ENCODE assay signal across 8 cellular contexts in the genomic region with DNA sequence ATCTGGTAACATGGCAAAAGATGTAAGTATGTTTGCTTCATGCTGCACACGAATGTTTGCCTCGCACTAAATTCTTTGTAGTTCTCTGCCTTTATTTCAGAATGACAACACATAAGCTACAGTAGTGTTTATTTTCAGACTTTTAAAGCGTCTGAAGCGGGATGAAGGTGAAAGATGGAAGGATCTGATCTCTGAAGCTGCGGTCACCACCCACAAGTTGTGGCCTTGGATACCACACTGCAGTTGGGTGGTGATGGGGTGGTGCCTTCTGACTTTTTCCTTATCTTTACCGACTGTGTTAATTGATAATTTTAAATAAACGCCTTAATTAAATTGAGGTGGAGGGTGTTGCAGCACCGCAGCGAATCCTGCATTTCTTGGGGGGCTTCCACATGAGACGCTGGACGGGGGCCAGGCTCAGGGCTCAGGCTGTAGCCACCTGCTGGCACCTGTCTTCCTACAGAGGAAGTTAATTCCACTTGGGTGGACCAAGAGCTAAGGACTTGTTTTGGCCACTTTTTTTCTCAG. TPM values are rescaled to one million over a fixed set of nuclear protein-coding genes. Genes with fewer than 3 reads are reported as not detected.
DNase-seq lines count a peak whose midpoint lies in the region; ATAC-seq and TF ChIP-seq lines count a peak whose summit lies in the region.

No MANE protein-coding gene starts in this region.

- CTCF ChIA-PET in activated CD8-positive, alpha-beta memory T cell treated with anti-CD3 and anti-CD28 coated beads, Interleukin-2, amount 10 ng/mL, durations not matched to agents 7 days and 5 days (lab: Charles Lee): interaction anchor here (1.1 kb wide), 1 partner anchor 376 kb away, joined by 3 read pairs; no protein-coding TSS in a partner anchor

- H3K36me3 ChIP-seq in iPS-20b (ENCODE audit: insufficient read depth, low read depth, low read length) (peaks cover 35% of the 10 kb centered on the region), suprapubic skin (peaks cover 6% of the 10 kb centered on the region)

- no peaks in the 10 kb centered on the region for H3K27me3 ChIP-seq in iPS-20b (ENCODE audit: insufficient read depth, low read length)
- no peaks in the 10 kb centered on the region for H3K27me3 ChIP-seq in suprapubic skin

- peak overlapping the region; percentile 87 for H3K4me3 Mint-ChIP-seq in activated T-cell treated with anti-CD3 and anti-CD28 coated beads, Interleukin-2, amount 50 U/mL, for 24 hours
- H3K4me3 Mint-ChIP-seq in activated CD8-positive, alpha-beta memory T cell treated with anti-CD3 and anti-CD28 coated beads, Interleukin-2, amount 10 ng/mL, durations not matched to agents 7 days and 5 days: peak overlapping the region; percentile 84

- H3K9ac ChIP-seq in iPS-20b (ENCODE audit: low read depth, low read length): peak overlapping the region; percentile 70

- H3K9me3 ChIP-seq in iPS-20b (ENCODE audit: insufficient read depth, low read depth, low read length) (no peaks in the 10 kb centered on the region), suprapubic skin (no peaks in the 10 kb centered on the region)

- TF ChIP-seq EP300 in suprapubic skin (IDR thresholded peaks at IDR 0.05): no peak

- ATAC-seq in activated CD8-positive, alpha-beta memory T cell treated with anti-CD3 and anti-CD28 coated beads, Interleukin-2, amount 10 ng/mL, durations not matched to agents 7 days and 5 days: no peak
- ATAC-seq in HG03175 (IDR thresholded peaks at IDR 0.05; ENCODE audit: unreplicated experiment): no peak
- no peak for ATAC-seq in GM18505 (IDR thresholded peaks at IDR 0.05; ENCODE audit: unreplicated experiment)

- no peaks in the 10 kb centered on the region for H3K4me1 ChIP-seq in iPS-20b (ENCODE audit: insufficient read depth, low read length)
- H3K4me1 ChIP-seq in suprapubic skin: peaks cover 19% of the 10 kb centered on the region

- TF ChIP-seq CTCF in suprapubic skin (IDR thresholded peaks at IDR 0.05): no peak

- H3K4me3 ChIP-seq in iPS-20b (ENCODE audit: low read length): peak overlapping the region; percentile 82
- H3K4me3 ChIP-seq in suprapubic skin: peak overlapping the region; percentile 69

- TF ChIP-seq POLR2A in suprapubic skin (IDR thresholded peaks at IDR 0.05): no peak
- TF ChIP-seq POLR2A in GM18505 (IDR thresholded peaks at IDR 0.05; ENCODE audit: borderline replicate concordance, extremely low read depth, insufficient read depth, insufficient read length): no peak

- no peaks in the 10 kb centered on the region for H3K27me3 Mint-ChIP-seq in activated T-cell treated with anti-CD3 and anti-CD28 coated beads, Interleukin-2, amount 50 U/mL, for 24 hours
- no peaks in the 10 kb centered on the region for H3K27me3 Mint-ChIP-seq in activated CD8-positive, alpha-beta memory T cell treated with anti-CD3 and anti-CD28 coated beads, Interleukin-2, amount 10 ng/mL, durations not matched to agents 7 days and 5 days

- WGBS in suprapubic skin: 72% methylated on average over 11 of the region's 11 CpGs

- H3K9me3 Mint-ChIP-seq in activated T-cell treated with anti-CD3 and anti-CD28 coated beads, Interleukin-2, amount 50 U/mL, for 24 hours: no peaks in the 10 kb centered on the region
- no peaks in the 10 kb centered on the region for H3K9me3 Mint-ChIP-seq in activated CD8-positive, alpha-beta memory T cell treated with anti-CD3 and anti-CD28 coated beads, Interleukin-2, amount 10 ng/mL, durations not matched to agents 7 days and 5 days (ENCODE audit: low read depth)

- peak; percentile 22 for DNase-seq in activated T-cell treated with anti-CD3 and anti-CD28 coated beads, Interleukin-2, amount 50 U/mL, for 24 hours
- DNase-seq in activated T-cell treated with anti-CD3 and anti-CD28 coated beads, Interleukin-2, amount 50 U/mL, for 1 hour: no peak
- DNase-seq in activated CD8-positive, alpha-beta memory T cell treated with anti-CD3 and anti-CD28 coated beads, Interleukin-2, amount 10 ng/mL, durations not matched to agents 7 days and 5 days: peak; percentile 50
- DNase-seq in suprapubic skin (ENCODE audit: low spot score in 2 of 2) (peak; percentile 29 to 34), NCI-H446 treated with DMSO at 0.1 percent for 48 hours (lab: John Stamatoyannopoulos, UW) (no peak)

- H3K27ac Mint-ChIP-seq in activated T-cell treated with anti-CD3 and anti-CD28 coated beads, Interleukin-2, amount 50 U/mL, for 24 hours: peak overlapping the region; percentile 89
- peak overlapping the region; percentile 86 for H3K27ac Mint-ChIP-seq in activated CD8-positive, alpha-beta memory T cell treated with anti-CD3 and anti-CD28 coated beads, Interleukin-2, amount 10 ng/mL, durations not matched to agents 7 days and 5 days

- peaks cover 41% of the 10 kb centered on the region for H3K4me1 Mint-ChIP-seq in activated T-cell treated with anti-CD3 and anti-CD28 coated beads, Interleukin-2, amount 50 U/mL, for 24 hours (ENCODE audit: low read depth)
- H3K4me1 Mint-ChIP-seq in activated CD8-positive, alpha-beta memory T cell treated with anti-CD3 and anti-CD28 coated beads, Interleukin-2, amount 10 ng/mL, durations not matched to agents 7 days and 5 days: peaks cover 38% of the 10 kb centered on the region

- peaks cover 57% of the 10 kb centered on the region for H3K36me3 Mint-ChIP-seq in activated T-cell treated with anti-CD3 and anti-CD28 coated beads, Interleukin-2, amount 50 U/mL, for 24 hours (ENCODE audit: low read depth)
- H3K36me3 Mint-ChIP-seq in activated CD8-positive, alpha-beta memory T cell treated with anti-CD3 and anti-CD28 coated beads, Interleukin-2, amount 10 ng/mL, durations not matched to agents 7 days and 5 days: peaks cover 42% of the 10 kb centered on the region

- H3K27ac ChIP-seq in iPS-20b (ENCODE audit: low read length) (no peak overlapping the region), suprapubic skin (no peak overlapping the region)

RNA-seq across cellular contexts. Expression of a gene that starts 1.3 kb away (rescaled TPM):
- total RNA-seq in activated CD8-positive, alpha-beta memory T cell treated with anti-CD3 and anti-CD28 coated beads, Interleukin-2, amount 10 ng/mL, durations not matched to agents 7 days and 5 days: 100 to 1,000 TPM; 168 to 175 TPM
- 10 to 100 TPM; 47.5 to 63.3 (median 52.0) TPM for total RNA-seq in suprapubic skin

Comparison
In these comparisons a context has a peak if more than half of its experiments do, and no peak if none do; other contexts are left out.
1. DNase-seq: peak in activated T-cell treated with anti-CD3 and anti-CD28 coated beads, Interleukin-2, amount 50 U/mL, for 24 hours (single experiment), activated CD8-positive, alpha-beta memory T cell treated with anti-CD3 and anti-CD28 coated beads, Interleukin-2, amount 10 ng/mL, durations not matched to agents 7 days and 5 days (single experiment) and suprapubic skin (2 of 2); none in activated T-cell treated with anti-CD3 and anti-CD28 coated beads, Interleukin-2, amount 50 U/mL, for 1 hour (single experiment) and NCI-H446 treated with DMSO at 0.1 percent for 48 hours (single experiment).